ENCODE assay signal across 8 cellular contexts in the genomic region with DNA sequence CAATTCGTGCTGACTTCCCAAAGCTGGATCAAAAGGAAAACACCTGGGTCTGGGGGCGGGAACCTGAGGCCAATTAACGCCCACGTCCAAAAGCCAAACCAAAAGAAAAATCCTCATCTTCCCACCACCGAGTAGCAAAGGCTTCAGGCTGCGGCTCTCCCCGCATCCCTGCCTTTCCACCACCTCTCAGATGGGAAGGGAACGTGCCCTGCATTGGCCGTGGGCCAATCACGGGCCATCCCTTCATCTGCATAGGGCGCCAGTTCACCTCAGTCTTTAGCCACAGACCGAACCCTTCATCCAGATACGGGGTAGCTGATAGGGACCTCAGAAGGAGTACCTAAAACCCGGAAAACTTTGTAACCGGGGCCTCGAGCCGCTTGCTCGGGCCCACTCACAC. TPM values are rescaled to one million over a fixed set of nuclear protein-coding genes. Genes with fewer than 3 reads are reported as not detected.
DNase-seq lines count a peak whose midpoint lies in the region; ATAC-seq and TF ChIP-seq lines count a peak whose summit lies in the region.

No MANE protein-coding gene starts in this region.

- WGBS in iPS DF 6.9 (ENCODE audit: insufficient coverage, insufficient read length): no CpG with 5 or more reads among the region's 18 CpGs

- TF ChIP-seq CTCF in AG10803 (conservative IDR thresholded peaks at IDR 0.05; ENCODE audit: low read length) (no peak), HEK293 (tag by site-specific recombination; IDR thresholded peaks at IDR 0.05) (no peak), GM10266 (IDR thresholded peaks at IDR 0.05; ENCODE audit: control insufficient read depth, insufficient read depth, low read depth, missing control alignments) (no peak)

- DNase-seq in AG10803 (ENCODE audit: low read depth) (no peak), iPS DF 6.9 (ENCODE audit: low read depth, low spot score) (no peak), DMS79 (lab: John Stamatoyannopoulos, UW) (no peak), GM10266 (ENCODE audit: extremely low spot score) (no peak)
- DNase-seq in activated naive CD4-positive, alpha-beta T cell treated with anti-CD3 and anti-CD28 coated beads, Interleukin-2, amount 50 U/mL, for 72 hours (ENCODE audit: low spot score in 2 of 2): no peak

- CTCF ChIA-PET in HEK293 (lab: Yijun Ruan, JAX): interaction anchor here (0.6 to 1.6 kb wide), 12 partner anchors 10 to 587 kb away, joined by 3 to 7 read pairs (median 3); no protein-coding TSS in a partner anchor

- ATAC-seq in activated naive CD4-positive, alpha-beta T cell treated with anti-CD3 and anti-CD28 coated beads, Interleukin-2, amount 50 U/mL, for 72 hours: peak; percentile 14 to 30
- ATAC-seq in GM18867 (IDR thresholded peaks at IDR 0.05; ENCODE audit: unreplicated experiment): no peak

- peaks cover 7% of the 10 kb centered on the region in 2 donors for H3K36me3 Mint-ChIP-seq in activated naive CD4-positive, alpha-beta T cell treated with anti-CD3 and anti-CD28 coated beads, Interleukin-2, amount 50 U/mL, for 72 hours

- H3K27ac ChIP-seq in HEK293 (ENCODE audit: extremely low read depth, low read depth, low read length) (no peak overlapping the region), iPS DF 6.9 (ENCODE audit: low read length) (no peak overlapping the region), skin epidermis (peak overlapping the region in 19 of 21 experiments; percentile 25 to 88 (median 75))

- H3K36me3 ChIP-seq in HEK293 (ENCODE audit: control insufficient read depth in 2 of 2, insufficient read depth in 1 of 2, low read length in 2 of 2) (peaks cover 0 to 8% of the 10 kb centered on the region in 2 experiments; a peak in 2 of 3 replicates), iPS DF 6.9 (ENCODE audit: control insufficient read depth, insufficient read depth, low read length) (no peaks in the 10 kb centered on the region)

- peaks cover 2% of the 10 kb centered on the region; the same call in 1 of the 2 replicates for H3K4me1 ChIP-seq in HEK293 (ENCODE audit: control insufficient read depth, insufficient read depth, low read length)
- no peaks in the 10 kb centered on the region for H3K4me1 ChIP-seq in iPS DF 6.9 (ENCODE audit: control insufficient read depth, insufficient read depth, low read length)

- H3K9me3 ChIP-seq in HEK293 (ENCODE audit: control insufficient read depth, insufficient read depth, low read depth, low read length) (no peaks in the 10 kb centered on the region), iPS DF 6.9 (ENCODE audit: control insufficient read depth, insufficient read depth, low read length) (no peaks in the 10 kb centered on the region)

- H3K9me3 Mint-ChIP-seq in activated naive CD4-positive, alpha-beta T cell treated with anti-CD3 and anti-CD28 coated beads, Interleukin-2, amount 50 U/mL, for 72 hours: no peaks in the 10 kb centered on the region

- H3K4me3 ChIP-seq in AG10803 (ENCODE audit: low read length) (peak overlapping the region; percentile 100), HEK293 (ENCODE audit: low read depth, low read length) (peak overlapping the region; percentile 89), iPS DF 6.9 (ENCODE audit: low read length) (peak overlapping the region; percentile 82; the same call in 1 of the 2 replicates), skin epidermis (peak overlapping the region; percentile 69 to 98 (median 80))

- POLR2A ChIA-PET in HEK293 (lab: Yijun Ruan, JAX): interaction anchor here (0.7 to 1.0 kb wide), 4 partner anchors 25 to 60 kb away, joined by 3 read pairs; no protein-coding TSS in a partner anchor

- H3K27ac Mint-ChIP-seq in activated naive CD4-positive, alpha-beta T cell treated with anti-CD3 and anti-CD28 coated beads, Interleukin-2, amount 50 U/mL, for 72 hours: peak overlapping the region; percentile 95 to 100

- no peaks in the 10 kb centered on the region for H3K27me3 ChIP-seq in iPS DF 6.9 (ENCODE audit: control insufficient read depth, insufficient read depth, low read length)

TF ChIP-seq in HEK293, 187 proteins besides CTCF, POLR2A, EP300 and RAD21:
- TF ChIP-seq ZNF157 (tag by site-specific recombination; IDR thresholded peaks at IDR 0.05): no peak
- TF ChIP-seq ZFHX2 (tag by site-specific recombination; conservative IDR thresholded peaks at IDR 0.05): peak; percentile 48
- 0 out of 2 replicates have a peak, but pooled peaks have one; percentile 24 for TF ChIP-seq EGR2 (tag by site-specific recombination; IDR thresholded peaks at IDR 0.05; ENCODE audit: low read depth)

RNA-seq across cellular contexts. Expression of gene PRPF18, which starts 0.6 kb away (rescaled TPM):
- total RNA-seq in activated naive CD4-positive, alpha-beta T cell treated with anti-CD3 and anti-CD28 coated beads, Interleukin-2, amount 50 U/mL, for 72 hours: 10 to 100 TPM; 19.9 to 31.2 TPM

RNA-seq across cellular contexts. Expression of gene BEND7, which starts 58.6 kb away (rescaled TPM):
- total RNA-seq in activated naive CD4-positive, alpha-beta T cell treated with anti-CD3 and anti-CD28 coated beads, Interleukin-2, amount 50 U/mL, for 72 hours: not detected

Comparison
In these comparisons a context has a peak if more than half of its experiments do, and no peak if none do; other contexts are left out.
1. H3K27ac ChIP-seq: peak in skin epidermis (19 of 21); none in HEK293 (single experiment) and iPS DF 6.9 (single experiment).
2. Peak in every context shown above with its lines, with median percentiles within 50 percentile points of each other: H3K4me3 ChIP-seq.